24 cellular contexts compared by ENCODE assay signal in the genomic region with DNA sequence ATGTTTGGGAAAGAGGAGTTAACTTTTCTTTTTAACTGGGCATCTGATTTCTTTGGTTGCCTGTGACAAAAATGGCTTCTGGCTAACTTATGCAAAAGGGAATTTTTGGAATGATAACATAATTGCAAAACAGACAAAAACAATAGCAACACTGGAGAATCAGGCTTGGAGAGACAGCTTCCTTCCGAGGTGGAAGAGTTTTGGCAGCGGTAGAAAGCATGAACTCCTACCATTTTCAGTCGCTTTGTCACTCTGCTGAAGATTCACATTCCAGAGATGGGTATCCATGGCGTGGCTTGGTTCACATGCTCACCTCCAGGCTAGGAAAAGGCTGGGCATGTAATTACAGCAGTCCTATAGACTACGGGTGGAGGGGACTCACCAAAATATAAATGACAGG.
"Had no signal": no experiment of that assay in that cellular context is flagged by ENCODE, and none has a peak within 500 bp of the region (broad histone marks: within the 10 kb centered on the region; RNA-seq: fewer than 3 reads in every experiment).

No MANE protein-coding gene starts in this region.

- FAIRE-seq: endothelial cell of umbilical vein, frontal cortex, kidney had no signal

- H3K27me3 Mint-ChIP-seq: activated B cell treated with CpG ODN at 0.5 μM for 24 hours had no signal

- H3K27ac Mint-ChIP-seq: activated B cell treated with CpG ODN at 0.5 μM for 24 hours; activated CD4-positive, alpha-beta memory T cell treated with anti-CD3 and anti-CD28 coated beads for 36 hours; activated T-helper 17 cell treated with anti-CD3 and anti-CD28 coated beads, Interleukin-2, amount 50 U/mL, for 72 hours; memory B cell; naive thymus-derived CD4-positive, alpha-beta T cell; stimulated activated naive CD8-positive, alpha-beta T cell treated with anti-CD3 and anti-CD28 coated beads, Interleukin-15, amount 100 ng/mL, for 72 hours had no signal

- H3K27ac ChIP-seq: brain microvascular endothelial cell, colonic mucosa, esophagus squamous epithelium, prostate gland, right atrium auricular region, skin epidermis, suprapubic skin, transverse colon, vagina had no signal

- DNase-seq: activated B cell treated with CpG ODN at 0.5 μM for 24 hours; activated CD4-positive, alpha-beta memory T cell treated with anti-CD3 and anti-CD28 coated beads for 36 hours; activated CD4-positive, alpha-beta T cell treated with anti-CD3 and anti-CD28 coated beads for 4 hours; activated naive CD4-positive, alpha-beta T cell treated with Interleukin-2 at 50 U/mL for 16 hours; activated T-cell treated with anti-CD3 and anti-CD28 coated beads for 4 hours; anterior cingulate cortex; brain microvascular endothelial cell; colonic mucosa; esophagus squamous epithelium; kidney; naive thymus-derived CD4-positive, alpha-beta T cell; stimulated activated naive CD8-positive, alpha-beta T cell treated with anti-CD3 and anti-CD28 coated beads, Interleukin-15, amount 100 ng/mL, for 72 hours; transverse colon had no signal

- H3K36me3 ChIP-seq: brain microvascular endothelial cell, colonic mucosa, esophagus squamous epithelium, prostate gland, right atrium auricular region, suprapubic skin, transverse colon, vagina had no signal

- H3K4me3 Mint-ChIP-seq: activated B cell treated with CpG ODN at 0.5 μM for 24 hours; activated CD4-positive, alpha-beta memory T cell treated with anti-CD3 and anti-CD28 coated beads for 36 hours; activated T-helper 17 cell treated with anti-CD3 and anti-CD28 coated beads, Interleukin-2, amount 50 U/mL, for 72 hours; central memory CD8-positive, alpha-beta T cell; memory B cell; naive thymus-derived CD4-positive, alpha-beta T cell; stimulated activated naive CD8-positive, alpha-beta T cell treated with anti-CD3 and anti-CD28 coated beads, Interleukin-15, amount 100 ng/mL, for 72 hours had no signal

- H3K27me3 ChIP-seq: brain microvascular endothelial cell, colonic mucosa, esophagus squamous epithelium, right atrium auricular region, suprapubic skin, transverse colon, vagina had no signal

- H3K9me3 ChIP-seq: colonic mucosa, esophagus squamous epithelium, prostate gland, right atrium auricular region, suprapubic skin, transverse colon, vagina had no signal

- H3K4me1 Mint-ChIP-seq: central memory CD8-positive, alpha-beta T cell; memory B cell had no signal

- H3K4me1 ChIP-seq: colonic mucosa, esophagus squamous epithelium, prostate gland, right atrium auricular region, transverse colon, vagina had no signal

- H3K9me3 Mint-ChIP-seq: activated B cell treated with CpG ODN at 0.5 μM for 24 hours; activated CD4-positive, alpha-beta memory T cell treated with anti-CD3 and anti-CD28 coated beads for 36 hours; activated T-helper 17 cell treated with anti-CD3 and anti-CD28 coated beads, Interleukin-2, amount 50 U/mL, for 72 hours; central memory CD8-positive, alpha-beta T cell; stimulated activated naive CD8-positive, alpha-beta T cell treated with anti-CD3 and anti-CD28 coated beads, Interleukin-15, amount 100 ng/mL, for 72 hours had no signal

- H3K36me3 Mint-ChIP-seq: activated CD4-positive, alpha-beta memory T cell treated with anti-CD3 and anti-CD28 coated beads for 36 hours; naive thymus-derived CD4-positive, alpha-beta T cell had no signal

- H3K4me3 ChIP-seq: colonic mucosa, esophagus squamous epithelium, prostate gland, right atrium auricular region, skin epidermis, suprapubic skin, transverse colon, vagina had no signal

- ATAC-seq: left lobe of liver; naive thymus-derived CD4-positive, alpha-beta T cell; stimulated activated naive CD8-positive, alpha-beta T cell treated with anti-CD3 and anti-CD28 coated beads, Interleukin-15, amount 100 ng/mL, for 72 hours had no signal
